In genomic region chr4:30839583-30840520, GRCh38 we compare ENCODE assay signal across 1 cellular context.
A peak's percentile ranks its signal among the peaks of the same experiment; 100 is the strongest.
TF ChIP-seq lines count a peak whose summit lies in the region.

No MANE protein-coding gene starts in this region.

TF ChIP-seq in HEK293, 187 proteins besides CTCF, POLR2A, EP300 and RAD21 (continued from another document and continues in another):
- TF ChIP-seq ATF2 (tag by site-specific recombination; IDR thresholded peaks at IDR 0.05; ENCODE audit: low read depth): peak; percentile 73; the same call in 1 of the 2 replicates
- TF ChIP-seq YY2 (tag by site-specific recombination; IDR thresholded peaks at IDR 0.05): no peak
- no peak for TF ChIP-seq ZBTB1 (tag by site-specific recombination; IDR thresholded peaks at IDR 0.05)
- TF ChIP-seq PATZ1 (tag by site-specific recombination; IDR thresholded peaks at IDR 0.05): peak; percentile 34
- no peak for TF ChIP-seq GLIS2 (tag by site-specific recombination; IDR thresholded peaks at IDR 0.05)
- no peak for TF ChIP-seq ZIC2 (tag by site-specific recombination; IDR thresholded peaks at IDR 0.05)
- TF ChIP-seq ZNF664 (tag by site-specific recombination; IDR thresholded peaks at IDR 0.05): peak; percentile 59; the same call in 1 of the 2 replicates
- peak; percentile 50 for TF ChIP-seq ZNF335 (tag by site-specific recombination; conservative IDR thresholded peaks at IDR 0.05)
- no peak for TF ChIP-seq KLF17 (tag by site-specific recombination; IDR thresholded peaks at IDR 0.05)
- no peak for TF ChIP-seq ZNF184 (tag by site-specific recombination; IDR thresholded peaks at IDR 0.05)
- TF ChIP-seq ZNF112 (tag by site-specific recombination; IDR thresholded peaks at IDR 0.05): no peak
- TF ChIP-seq GFI1B (tag by site-specific recombination; IDR thresholded peaks at IDR 0.05): no peak
- no peak for TF ChIP-seq ZNF549 (tag by site-specific recombination; IDR thresholded peaks at IDR 0.05)
- peak; percentile 76 for TF ChIP-seq ZBTB48 (tag by site-specific recombination; IDR thresholded peaks at IDR 0.05)
- no peak for TF ChIP-seq ZNF292 (tag by site-specific recombination; IDR thresholded peaks at IDR 0.05; ENCODE audit: borderline replicate concordance, low read depth)
- TF ChIP-seq ZNF19 (tag by site-specific recombination; IDR thresholded peaks at IDR 0.05; ENCODE audit: low read depth): no peak
- TF ChIP-seq AEBP2 (tag by site-specific recombination; IDR thresholded peaks at IDR 0.05; ENCODE audit: borderline replicate concordance): no peak
- peak; percentile 83 for TF ChIP-seq SP7 (tag by site-specific recombination; IDR thresholded peaks at IDR 0.05)
- TF ChIP-seq ZNF24 (tag by site-specific recombination; IDR thresholded peaks at IDR 0.05): no peak; the same call in 1 of the 2 replicates
- no peak for TF ChIP-seq ZNF747 (tag by site-specific recombination; IDR thresholded peaks at IDR 0.05)
- TF ChIP-seq ZNF169 (tag by site-specific recombination; IDR thresholded peaks at IDR 0.05): no peak
- TF ChIP-seq ZNF501 (tag by site-specific recombination; IDR thresholded peaks at IDR 0.05): no peak
- TF ChIP-seq ZBTB44 (tag by site-specific recombination; IDR thresholded peaks at IDR 0.05): no peak
- TF ChIP-seq ZNF121 (tag by site-specific recombination; IDR thresholded peaks at IDR 0.05): peak; percentile 44; the same call in 1 of the 2 replicates
- TF ChIP-seq ZFHX2 (tag by site-specific recombination; conservative IDR thresholded peaks at IDR 0.05): no peak
- no peak for TF ChIP-seq ZBTB8A (tag by site-specific recombination; IDR thresholded peaks at IDR 0.05)
- TF ChIP-seq ZBTB26 (tag by site-specific recombination; optimal IDR thresholded peaks at IDR 0.05): no peak
- no peak for TF ChIP-seq ZBTB6 (tag by site-specific recombination; IDR thresholded peaks at IDR 0.05)
- no peak for TF ChIP-seq ZNF416 (tag by site-specific recombination; IDR thresholded peaks at IDR 0.05)
- TF ChIP-seq ZNF155 (tag by site-specific recombination; IDR thresholded peaks at IDR 0.05): no peak
- no peak for TF ChIP-seq GLI4 (tag by site-specific recombination; IDR thresholded peaks at IDR 0.05)
- TF ChIP-seq ZNF624 (tag by site-specific recombination; IDR thresholded peaks at IDR 0.05): no peak
- TF ChIP-seq ZNF837 (tag by site-specific recombination; IDR thresholded peaks at IDR 0.05): no peak
- TF ChIP-seq ZNF692 (tag by site-specific recombination; IDR thresholded peaks at IDR 0.05): peak; percentile 64; the same call in 1 of the 2 replicates
- TF ChIP-seq ZNF146 (tag by site-specific recombination; IDR thresholded peaks at IDR 0.05): no peak
- no peak for TF ChIP-seq ZBTB10 (tag by site-specific recombination; IDR thresholded peaks at IDR 0.05)
- TF ChIP-seq ZSCAN16 (tag by site-specific recombination; IDR thresholded peaks at IDR 0.05): no peak
- peak; percentile 31; the same call in 1 of the 2 replicates for TF ChIP-seq ZFP37 (tag by site-specific recombination; IDR thresholded peaks at IDR 0.05)
- no peak for TF ChIP-seq ZNF529 (tag by site-specific recombination; IDR thresholded peaks at IDR 0.05; ENCODE audit: insufficient replicate concordance)
- TF ChIP-seq ZNF660 (tag by site-specific recombination; IDR thresholded peaks at IDR 0.05): 0 out of 2 replicates have a peak, but pooled peaks have one; percentile 20
- TF ChIP-seq ZBTB7A (tag by site-specific recombination; IDR thresholded peaks at IDR 0.05; ENCODE audit: low read depth): no peak
- no peak for TF ChIP-seq ZNF18 (tag by site-specific recombination; IDR thresholded peaks at IDR 0.05)
- no peak for TF ChIP-seq ZNF701 (tag by site-specific recombination; IDR thresholded peaks at IDR 0.05)
- TF ChIP-seq ZNF48 (tag by site-specific recombination; IDR thresholded peaks at IDR 0.05): no peak
- no peak for TF ChIP-seq ZFP3 (tag by site-specific recombination; IDR thresholded peaks at IDR 0.05; ENCODE audit: low read depth)
- TF ChIP-seq ZNF366 (tag by site-specific recombination; conservative IDR thresholded peaks at IDR 0.05): peak; percentile 86
- no peak for TF ChIP-seq ZNF626 (tag by site-specific recombination; IDR thresholded peaks at IDR 0.05)
- no peak for TF ChIP-seq ZNF530 (tag by site-specific recombination; IDR thresholded peaks at IDR 0.05; ENCODE audit: low read depth)
- no peak for TF ChIP-seq ZNF561 (tag by site-specific recombination; IDR thresholded peaks at IDR 0.05; ENCODE audit: borderline replicate concordance)
- TF ChIP-seq ELK4 (IDR thresholded peaks at IDR 0.05; ENCODE audit: borderline replicate concordance, low read depth, low read length): no peak
- no peak for TF ChIP-seq ZNF776 (tag by site-specific recombination; IDR thresholded peaks at IDR 0.05; ENCODE audit: borderline replicate concordance)
- no peak for TF ChIP-seq SP2 (tag by site-specific recombination; IDR thresholded peaks at IDR 0.05)
- no peak for TF ChIP-seq ZNF175 (tag by site-specific recombination; IDR thresholded peaks at IDR 0.05)
